17 cellular contexts compared by ENCODE assay signal in the genomic region with DNA sequence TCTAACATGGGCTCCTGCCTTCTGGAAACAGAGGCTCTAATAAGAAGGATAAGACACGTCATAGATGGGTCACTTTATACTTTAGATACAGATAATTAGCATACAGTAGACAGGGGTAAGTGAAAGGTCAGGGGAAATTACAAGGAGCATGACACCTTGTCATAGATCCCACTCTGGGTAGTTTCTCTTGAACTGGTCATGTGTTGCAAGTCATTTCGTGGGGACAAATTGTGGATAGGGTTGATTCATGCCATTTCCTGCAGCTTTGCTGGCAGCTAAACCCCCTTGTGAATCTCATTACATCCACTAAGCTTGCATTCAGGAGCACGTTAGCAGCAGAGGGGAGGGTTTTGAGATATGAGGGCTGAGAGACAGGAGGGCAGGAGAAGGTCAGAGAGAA.
DNase-seq lines count a peak whose midpoint lies in the region; ATAC-seq and TF ChIP-seq lines count a peak whose summit lies in the region.
"Had no signal": no experiment of that assay in that cellular context is flagged by ENCODE, and none has a peak within 500 bp of the region (broad histone marks: within the 10 kb centered on the region; RNA-seq: fewer than 3 reads in every experiment).

No MANE protein-coding gene starts in this region.

- no peaks in the 10 kb centered on the region for H3K79me1 ChIP-seq in mesenchymal stem cell (replicated peaks; ENCODE audit: low read length, poor library complexity, severe bottlenecking)

- H3K9me3 ChIP-seq in mesenchymal stem cell (ENCODE audit: control insufficient read depth, low read length) (peaks cover 4% of the 10 kb centered on the region), gastroesophageal sphincter (peaks cover 0 to 10% (median 0%) of the 10 kb centered on the region in 3 donors), endodermal cell (ENCODE audit: control insufficient read depth, low read length) (peaks cover 7% of the 10 kb centered on the region)

- H3K23ac ChIP-seq in mesenchymal stem cell (ENCODE audit: low read length in 2 of 2) = no peak overlapping the region

- H3K4me3 Mint-ChIP-seq in HFFc6 (peak overlapping the region; percentile 12; the same call in 1 of the 2 replicates), endodermal cell (no peak overlapping the region)
- H3K4me3 Mint-ChIP-seq: CD8-positive, alpha-beta memory T cell; neural progenitor cell; stimulated activated memory B cell treated with anti-CD40 and anti-IgM and Interleukin-4, amounts not matched to agents 10 μg/mL and 1 μg/mL and 100 μg/mL, for 72 hours; type B pancreatic cell had no signal

- H3K4me3 ChIP-seq in ACC112 (ENCODE audit: low read depth, low read length) = no peak overlapping the region
- H3K4me3 ChIP-seq in mesenchymal stem cell (ENCODE audit: insufficient read depth in 1 of 2, low read depth in 1 of 2, low read length in 2 of 2) = no peak overlapping the region
- H3K4me3 ChIP-seq in gastroesophageal sphincter = no peak overlapping the region
- no peak overlapping the region for H3K4me3 ChIP-seq in endodermal cell (ENCODE audit: low read length)
- H3K4me3 ChIP-seq: heart left ventricle, neural progenitor cell had no signal

- no peak for DNase-seq in HFFc6
- DNase-seq in astrocyte of the hippocampus (ENCODE audit: low read depth, low spot score) = peak; percentile 46
- no peak for DNase-seq in mesenchymal stem cell
- DNase-seq in endodermal cell = no peak
- no peak for DNase-seq in left colon
- DNase-seq in head of caudate nucleus = no peak
- DNase-seq: activated gamma-delta T cell treated with Interleukin-2 at 50 U/mL for 16 hours; CD8-positive, alpha-beta memory T cell; heart left ventricle; NCI-H2029 had no signal

- H3K18ac ChIP-seq in mesenchymal stem cell (ENCODE audit: low read depth in 1 of 2, low read length in 2 of 2) = peak overlapping the region in 1 of 2 experiments; percentile 28

- H3K79me2 ChIP-seq in ACC112 (ENCODE audit: control insufficient read depth, insufficient read depth, low read length, unreplicated experiment) = no peaks in the 10 kb centered on the region

- intact Hi-C loops in left colon (cut with DNase I, micrococcal nuclease) = no loop called here
- intact Hi-C loops in head of caudate nucleus (cut with DNase I) = no loop called here

- peak overlapping the region in 1 of 2 experiments; percentile 71 for H3K4ac ChIP-seq in mesenchymal stem cell (ENCODE audit: low read depth in 1 of 2, low read length in 2 of 2)

- H3K27ac Mint-ChIP-seq in HFFc6 = peak overlapping the region; percentile 47
- H3K27ac Mint-ChIP-seq in endodermal cell = no peak overlapping the region
- H3K27ac Mint-ChIP-seq: CD8-positive, alpha-beta memory T cell; neural progenitor cell; stimulated activated memory B cell treated with anti-CD40 and anti-IgM and Interleukin-4, amounts not matched to agents 10 μg/mL and 1 μg/mL and 100 μg/mL, for 72 hours; type B pancreatic cell had no signal

- H3K4me1 ChIP-seq in ACC112 (ENCODE audit: control insufficient read depth, insufficient read depth, low read length, unreplicated experiment) (peaks cover 20% of the 10 kb centered on the region), mesenchymal stem cell (ENCODE audit: control insufficient read depth, insufficient read depth, low read depth, low read length) (no peaks in the 10 kb centered on the region), gastroesophageal sphincter (no peaks in the 10 kb centered on the region), endodermal cell (ENCODE audit: control insufficient read depth, insufficient read depth, low read length) (peaks cover 8% of the 10 kb centered on the region)
- H3K4me1 ChIP-seq: heart left ventricle, neural progenitor cell had no signal

- TF ChIP-seq EP300 in gastroesophageal sphincter (IDR thresholded peaks at IDR 0.05) = no peak

- ATAC-seq in gastroesophageal sphincter (no peak), left colon (no peak)
- ATAC-seq: activated CD4-positive, CD25-positive, alpha-beta regulatory T cell treated with anti-CD3 and anti-CD28 coated beads, Interleukin-2, amount 50 U/mL, for 24 hours; heart left ventricle; stimulated activated memory B cell treated with anti-CD40 and anti-IgM and Interleukin-4, amounts not matched to agents 10 μg/mL and 1 μg/mL and 100 μg/mL, for 72 hours had no signal

- peak overlapping the region; percentile 33 for H3K9ac ChIP-seq in mesenchymal stem cell (ENCODE audit: low read length)
- no peak overlapping the region for H3K9ac ChIP-seq in endodermal cell (ENCODE audit: extremely low read depth, low read length, poor library complexity, severe bottlenecking)
- H3K9ac ChIP-seq: neural progenitor cell had no signal

- H4K8ac ChIP-seq in mesenchymal stem cell (ENCODE audit: low read length) = peak overlapping the region; percentile 69

- TF ChIP-seq CTCF in HFFc6 (IDR thresholded peaks at IDR 0.05) = no peak
- no peak for TF ChIP-seq CTCF in gastroesophageal sphincter (IDR thresholded peaks at IDR 0.05)
- no peak for TF ChIP-seq CTCF in endodermal cell (conservative IDR thresholded peaks at IDR 0.05)

- H3K27ac ChIP-seq in ACC112 (ENCODE audit: low read depth, low read length) = peak overlapping the region; percentile 44; the same call in 1 of the 2 replicates
- H3K27ac ChIP-seq in mesenchymal stem cell (ENCODE audit: low read length, poor library complexity, severe bottlenecking) = no peak overlapping the region
- H3K27ac ChIP-seq in gastroesophageal sphincter = no peak overlapping the region
- no peak overlapping the region for H3K27ac ChIP-seq in endodermal cell (ENCODE audit: low read depth, low read length)
- H3K27ac ChIP-seq: heart left ventricle, neural progenitor cell had no signal

- H2BK120ac ChIP-seq in mesenchymal stem cell (ENCODE audit: low read depth, low read length) = no peak overlapping the region

- peaks cover 36% of the 10 kb centered on the region for H3K4me1 Mint-ChIP-seq in HFFc6 (ENCODE audit: low read depth)
- H3K4me1 Mint-ChIP-seq in endodermal cell = peaks cover 10% of the 10 kb centered on the region
- H3K4me1 Mint-ChIP-seq: CD8-positive, alpha-beta memory T cell; IgD-negative memory B cell; stimulated activated memory B cell treated with anti-CD40 and anti-IgM and Interleukin-4, amounts not matched to agents 10 μg/mL and 1 μg/mL and 100 μg/mL, for 72 hours had no signal

- no peaks in the 10 kb centered on the region for H3K36me3 ChIP-seq in ACC112 (ENCODE audit: insufficient read depth, low read length)
- no peaks in the 10 kb centered on the region for H3K36me3 ChIP-seq in mesenchymal stem cell (ENCODE audit: control insufficient read depth in 1 of 2, insufficient read depth in 2 of 2, low read depth in 1 of 2, low read length in 2 of 2)
- no peaks in the 10 kb centered on the region for H3K36me3 ChIP-seq in gastroesophageal sphincter
- no peaks in the 10 kb centered on the region for H3K36me3 ChIP-seq in endodermal cell (ENCODE audit: control insufficient read depth, insufficient read depth, low read length)
- H3K36me3 ChIP-seq: heart left ventricle, neural progenitor cell had no signal

- H2AK5ac ChIP-seq in mesenchymal stem cell (ENCODE audit: low read length, severe bottlenecking) = no peak overlapping the region

- no peaks in the 10 kb centered on the region for H3K27me3 ChIP-seq in ACC112 (ENCODE audit: insufficient read depth, low read length)
- H3K27me3 ChIP-seq in mesenchymal stem cell (ENCODE audit: control insufficient read depth in 1 of 2, insufficient read depth in 1 of 2, low read length in 2 of 2) = no peaks in the 10 kb centered on the region
- H3K27me3 ChIP-seq in gastroesophageal sphincter = no peaks in the 10 kb centered on the region
- H3K27me3 ChIP-seq in endodermal cell (ENCODE audit: control insufficient read depth, insufficient read depth, low read length, poor library complexity, severe bottlenecking) = no peaks in the 10 kb centered on the region
- H3K27me3 ChIP-seq: neural progenitor cell had no signal

- H3K4me2 ChIP-seq in mesenchymal stem cell (ENCODE audit: low read length, poor library complexity, severe bottlenecking) = no peak overlapping the region
- H3K4me2 ChIP-seq: neural progenitor cell had no signal

- H3K27me3 Mint-ChIP-seq in HFFc6 (ENCODE audit: insufficient read depth) = peaks cover 1% of the 10 kb centered on the region; the same call in 1 of the 2 replicates
- H3K27me3 Mint-ChIP-seq in endodermal cell (ENCODE audit: insufficient read depth) = peaks cover 2% of the 10 kb centered on the region
- H3K27me3 Mint-ChIP-seq: type B pancreatic cell had no signal

- no peak for TF ChIP-seq POLR2A in gastroesophageal sphincter (IDR thresholded peaks at IDR 0.05)

- peak overlapping the region in 1 of 2 experiments; percentile 7 for H3K14ac ChIP-seq in mesenchymal stem cell (ENCODE audit: low read length in 2 of 2)

- WGBS in mesenchymal stem cell = 31% methylated on average over 1 of the region's 3 CpGs
- WGBS in gastroesophageal sphincter (ENCODE audit: low coverage in 1 of 2), 2 donors = 69 to 77% methylated on average over 3 of the region's 3 CpGs
- 68% methylated on average over 3 of the region's 3 CpGs; no CpG with 5 or more reads in 1 of the 2 experiments for WGBS in endodermal cell (ENCODE audit: insufficient coverage in 1 of 2, insufficient read length in 1 of 2), 2 experiments

- H3K36me3 Mint-ChIP-seq in HFFc6 (ENCODE audit: low read depth) (no peaks in the 10 kb centered on the region; the same call in 1 of the 2 replicates), endodermal cell (ENCODE audit: low read depth) (no peaks in the 10 kb centered on the region)
- H3K36me3 Mint-ChIP-seq: CD8-positive, alpha-beta memory T cell; IgD-negative memory B cell; neural progenitor cell; stimulated activated memory B cell treated with anti-CD40 and anti-IgM and Interleukin-4, amounts not matched to agents 10 μg/mL and 1 μg/mL and 100 μg/mL, for 72 hours; type B pancreatic cell had no signal

- H2BK15ac ChIP-seq in mesenchymal stem cell (ENCODE audit: low read depth, poor library complexity, severe bottlenecking) = no peak overlapping the region

- H3K9me3 Mint-ChIP-seq in HFFc6 (no peaks in the 10 kb centered on the region), endodermal cell (no peaks in the 10 kb centered on the region)

- H2AFZ ChIP-seq in ACC112 (ENCODE audit: low read length, unreplicated experiment) (peak overlapping the region; percentile 19), mesenchymal stem cell (ENCODE audit: low read depth, low read length) (no peak overlapping the region)
- H2AFZ ChIP-seq: neural progenitor cell had no signal

- no peak overlapping the region for H2BK5ac ChIP-seq in mesenchymal stem cell (ENCODE audit: low read depth, low read length, poor library complexity, severe bottlenecking)

- peak overlapping the region in 1 of 2 experiments; percentile 95 for H2BK12ac ChIP-seq in mesenchymal stem cell (ENCODE audit: low read length in 2 of 2)

- H4K91ac ChIP-seq in mesenchymal stem cell (ENCODE audit: low read length) = no peak overlapping the region
